Comparison of ENCODE assay signal across 23 cellular contexts in the genomic region with DNA sequence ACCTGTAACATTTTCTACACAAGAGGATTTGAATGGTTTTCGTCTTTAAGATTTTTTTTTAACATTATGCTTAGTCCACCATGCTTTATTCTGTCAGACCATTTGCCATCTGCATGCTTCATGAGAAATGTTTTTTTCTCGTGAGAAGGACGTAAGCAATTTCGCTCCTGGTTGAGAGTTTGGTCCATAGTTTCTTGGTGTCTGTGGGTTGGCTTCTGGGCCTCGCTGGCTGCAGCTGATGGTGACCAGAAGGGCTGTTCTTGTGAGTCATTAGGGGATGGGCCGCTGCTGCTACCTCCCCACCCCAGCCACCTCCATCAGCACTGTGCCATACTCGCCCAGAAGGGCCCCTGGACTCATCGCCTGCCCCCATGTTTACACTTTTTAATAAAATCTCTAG.
"Had no signal": no experiment of that assay in that cellular context is flagged by ENCODE, and none has a peak within 500 bp of the region (broad histone marks: within the 10 kb centered on the region; RNA-seq: fewer than 3 reads in every experiment).

No MANE protein-coding gene starts in this region.

- H3K4me1 Mint-ChIP-seq: activated T-helper 17 cell treated with anti-CD3 and anti-CD28 coated beads, Interleukin-2, amount 50 U/mL, for 72 hours had no signal

- H3K9me3 Mint-ChIP-seq: nephron; T-helper 2 cell treated with Interferon-gamma antibody and Interleukin-4, amounts not matched to agents 5 μg/mL and 100 μg/mL, for 36 hours had no signal

- H3K4me3 Mint-ChIP-seq: activated CD4-positive, alpha-beta T cell treated with anti-CD3 and anti-CD28 coated beads, Interleukin-2, amount 10 ng/mL, durations not matched to agents 7 days and 5 days; activated CD8-positive, alpha-beta T cell treated with anti-CD3 and anti-CD28 coated beads, Interleukin-2, amount 10 ng/mL, durations not matched to agents 7 days and 5 days; activated T-helper 17 cell treated with anti-CD3 and anti-CD28 coated beads, Interleukin-2, amount 50 U/mL, for 72 hours; mesothelial cell of epicardium; nephron; stimulated activated naive CD8-positive, alpha-beta T cell treated with anti-CD3 and anti-CD28 coated beads, Interleukin-15, Interleukin-2, amounts not matched to agents 100 ng/mL and 50 ng/mL, for 24 hours; T-helper 2 cell treated with Interferon-gamma antibody and Interleukin-4, amounts not matched to agents 5 μg/mL and 100 μg/mL, for 36 hours had no signal

- H3K27ac Mint-ChIP-seq: activated CD4-positive, alpha-beta T cell treated with anti-CD3 and anti-CD28 coated beads, Interleukin-2, amount 10 ng/mL, durations not matched to agents 7 days and 5 days; activated CD8-positive, alpha-beta T cell treated with anti-CD3 and anti-CD28 coated beads, Interleukin-2, amount 10 ng/mL, durations not matched to agents 7 days and 5 days; activated naive CD4-positive, alpha-beta T cell treated with anti-CD3 and anti-CD28 coated beads, Interleukin-2, amount 50 U/mL, for 72 hours; activated T-helper 17 cell treated with anti-CD3 and anti-CD28 coated beads, Interleukin-2, amount 50 U/mL, for 72 hours; mesothelial cell of epicardium; nephron; stimulated activated naive CD8-positive, alpha-beta T cell treated with anti-CD3 and anti-CD28 coated beads, Interleukin-15, Interleukin-2, amounts not matched to agents 100 ng/mL and 50 ng/mL, for 24 hours; T-helper 2 cell treated with Interferon-gamma antibody and Interleukin-4, amounts not matched to agents 5 μg/mL and 100 μg/mL, for 36 hours had no signal

- H3K9me3 ChIP-seq: left lung, pancreas, transverse colon had no signal

- FAIRE-seq: astrocyte, pancreas, urothelium cell line had no signal

- H3K36me3 Mint-ChIP-seq: mesothelial cell of epicardium had no signal

- H3K4me3 ChIP-seq: left lung, lung, pancreas, transverse colon had no signal

- H3K4me1 ChIP-seq: foreskin keratinocyte had no signal

- H3K27me3 ChIP-seq: foreskin keratinocyte, pancreas, transverse colon had no signal

- ATAC-seq: activated CD8-positive, alpha-beta T cell treated with anti-CD3 and anti-CD28 coated beads, Interleukin-2, amount 10 ng/mL, durations not matched to agents 7 days and 5 days; activated naive CD4-positive, alpha-beta T cell treated with anti-CD3 and anti-CD28 coated beads, Interleukin-2, amount 50 U/mL, for 72 hours; activated T-helper 17 cell treated with anti-CD3 and anti-CD28 coated beads, Interleukin-2, amount 50 U/mL, for 72 hours; foreskin keratinocyte; left lung; pancreas; right cardiac atrium had no signal

- H3K36me3 ChIP-seq: left lung, pancreas, transverse colon had no signal

- H3K27ac ChIP-seq: foreskin keratinocyte, left lung, pancreas, transverse colon, VCaP had no signal

- DNase-seq: activated CD4-positive, alpha-beta T cell treated with anti-CD3 and anti-CD28 coated beads, Interleukin-2, amount 10 ng/mL, durations not matched to agents 7 days and 5 days; activated CD4-positive, CD25-positive, alpha-beta regulatory T cell treated with anti-CD3 and anti-CD28 coated beads, Interleukin-2, amount 50 U/mL, for 72 hours; activated CD8-positive, alpha-beta T cell treated with anti-CD3 and anti-CD28 coated beads, Interleukin-2, amount 10 ng/mL, durations not matched to agents 7 days and 5 days; activated T-cell treated with anti-CD3 and anti-CD28 coated beads, Interleukin-2, amount 50 U/mL, for 1 hour; central memory CD4-positive, alpha-beta T cell; effector memory CD4-positive, alpha-beta T cell; foreskin keratinocyte; kidney glomerular epithelial cell; left lung; pancreas; right cardiac atrium; stimulated activated CD4-positive, alpha-beta T cell treated with anti-CD3 and anti-CD28 coated beads, Interleukin-4, amount 100 ng/mL, for 24 hours; transverse colon had no signal
